29 cellular contexts compared by ENCODE assay signal in genomic region chr10:50461834-50462233, GRCh38.
"Had no signal": no experiment of that assay in that cellular context is flagged by ENCODE, and none has a peak within 500 bp of the region (broad histone marks: within the 10 kb centered on the region; RNA-seq: fewer than 3 reads in every experiment).

No MANE protein-coding gene starts in this region.

- H3K27ac ChIP-seq: adrenal gland, breast epithelium, cardiac muscle cell, coronary artery had no signal

- DNase-seq: activated CD4-positive, alpha-beta memory T cell treated with anti-CD3 and anti-CD28 coated beads for 36 hours; activated CD4-positive, alpha-beta T cell treated with anti-CD3 and anti-CD28 coated beads for 1 hour; activated CD4-positive, alpha-beta T cell treated with anti-CD3 and anti-CD28 coated beads for 48 hours; activated CD8-positive, alpha-beta memory T cell treated with anti-CD3 and anti-CD28 coated beads, Interleukin-2, amount 10 ng/mL, durations not matched to agents 7 days and 5 days; activated CD8-positive, alpha-beta memory T cell treated with anti-CD3 and anti-CD28 coated beads, Interleukin-2, amount 50 U/mL, for 4 hours; activated CD8-positive, alpha-beta T cell treated with anti-CD3 and anti-CD28 coated beads, Interleukin-2, amount 10 ng/mL, durations not matched to agents 7 days and 5 days; activated effector memory CD4-positive, alpha-beta T cell treated with anti-CD3 and anti-CD28 coated beads, Interleukin-2, amount 50 U/mL, for 16 hours; activated naive CD4-positive, alpha-beta T cell treated with anti-CD3 and anti-CD28 coated beads for 36 hours; activated naive CD8-positive, alpha-beta T cell treated with anti-CD3 and anti-CD28 coated beads for 36 hours; activated naive CD8-positive, alpha-beta T cell treated with anti-CD3 and anti-CD28 coated beads, Interleukin-2, amount 50 U/mL, for 24 hours; activated T-cell treated with anti-CD3 and anti-CD28 coated beads, Interleukin-2, amount 50 U/mL, for 1 hour; activated T-cell treated with anti-CD3 and anti-CD28 coated beads, Interleukin-2, amount 50 U/mL, for 48 hours; adrenal gland; amygdala; aorta; central memory CD4-positive, alpha-beta T cell; cerebellar nuclear complex; dorsolateral prefrontal cortex; effector memory CD4-positive, alpha-beta T cell; endodermal cell; foreskin fibroblast; glutamatergic neuron; heart left ventricle; T-helper 2 cell had no signal

- ATAC-seq: activated CD8-positive, alpha-beta memory T cell treated with anti-CD3 and anti-CD28 coated beads, Interleukin-2, amount 10 ng/mL, durations not matched to agents 7 days and 5 days; activated CD8-positive, alpha-beta T cell treated with anti-CD3 and anti-CD28 coated beads, Interleukin-2, amount 10 ng/mL, durations not matched to agents 7 days and 5 days; activated naive CD8-positive, alpha-beta T cell treated with anti-CD3 and anti-CD28 coated beads, Interleukin-2, amount 50 U/mL, for 24 hours; esophagus mucosa; heart left ventricle; WTC11 had no signal
